In genomic region chr11:65170058-65170534, GRCh38 we compare ENCODE assay signal across 11 cellular contexts. TPM values are rescaled to one million over a fixed set of nuclear protein-coding genes. Genes with fewer than 3 reads are reported as not detected.
DNase-seq lines count a peak whose midpoint lies in the region; ATAC-seq, FAIRE-seq and TF ChIP-seq lines count a peak whose summit lies in the region.
"Had no signal": no experiment of that assay in that cellular context is flagged by ENCODE, and none has a peak within 500 bp of the region (broad histone marks: within the 10 kb centered on the region; RNA-seq: fewer than 3 reads in every experiment).

Gene SPDYC (plus strand): TSS chr11:65170233. CDS start chr11:65171358, 1,125 bp downstream.

- H3K27ac ChIP-seq in SJCRH30 (peak within 1 kb of the TSS; percentile 69), fibroblast of lung (ENCODE audit: insufficient read depth, low read length) (peak within 1 kb of the TSS; percentile 8)

- H3K79me2 ChIP-seq in fibroblast of lung (ENCODE audit: control insufficient read depth, insufficient read depth, low read length), result no peaks in the 10 kb centered on the region

- DNase-seq in activated T-cell treated with anti-CD3 and anti-CD28 coated beads, Interleukin-2, amount 50 U/mL, for 24 hours, result no peak
- DNase-seq in activated T-cell treated with anti-CD3 and anti-CD28 coated beads, Interleukin-2, amount 50 U/mL, for 1 hour, result no peak
- peak; percentile 27 to 42 for DNase-seq in SJCRH30
- no peak for DNase-seq in fibroblast of lung (ENCODE audit: low read depth in 2 of 2)
- no peak for DNase-seq in stimulated activated naive B cell treated with anti-CD40 and anti-IgM and Interleukin-4, amounts not matched to agents 10 μg/mL and 1 μg/mL and 100 μg/mL, for 72 hours
- no peak for DNase-seq in RCC 7860 (ENCODE audit: low spot score)
- DNase-seq in activated CD4-positive, CD25-positive, alpha-beta regulatory T cell treated with anti-CD3 and anti-CD28 coated beads, Interleukin-2, amount 50 U/mL, for 72 hours, result no peak
- DNase-seq: activated T-cell treated with anti-CD3 and anti-CD28 coated beads, Interleukin-2, amount 50 U/mL, for 48 hours; NCI-H2107 had no signal

- H3K9ac ChIP-seq in fibroblast of lung (ENCODE audit: insufficient read depth, low read length), result no peak within 1 kb of the TSS

- H3K27ac Mint-ChIP-seq in activated T-cell treated with anti-CD3 and anti-CD28 coated beads, Interleukin-2, amount 50 U/mL, for 24 hours, result peak within 1 kb of the TSS; percentile 16
- peak within 1 kb of the TSS; percentile 98 for H3K27ac Mint-ChIP-seq in stimulated activated naive B cell treated with anti-CD40 and anti-IgM and Interleukin-4, amounts not matched to agents 10 μg/mL and 1 μg/mL and 100 μg/mL, for 72 hours

- no peak within 1 kb of the TSS for H3K4me2 ChIP-seq in fibroblast of lung (ENCODE audit: extremely low read depth, insufficient read depth, low read length)

- H3K36me3 ChIP-seq in SJCRH30 (no peaks in the 10 kb centered on the region), fibroblast of lung (ENCODE audit: control insufficient read depth, insufficient read depth, low read length) (no peaks in the 10 kb centered on the region)

- no peaks in the 10 kb centered on the region for H3K27me3 Mint-ChIP-seq in activated T-cell treated with anti-CD3 and anti-CD28 coated beads, Interleukin-2, amount 50 U/mL, for 24 hours
- no peaks in the 10 kb centered on the region for H3K27me3 Mint-ChIP-seq in stimulated activated naive B cell treated with anti-CD40 and anti-IgM and Interleukin-4, amounts not matched to agents 10 μg/mL and 1 μg/mL and 100 μg/mL, for 72 hours

- peak within 1 kb of the TSS; percentile 85 for H2AFZ ChIP-seq in fibroblast of lung (ENCODE audit: low read length)

- no peaks in the 10 kb centered on the region for H3K9me3 ChIP-seq in SJCRH30 (replicated peaks)
- H3K9me3 ChIP-seq in fibroblast of lung (ENCODE audit: control insufficient read depth, insufficient read depth, low read depth, low read length), result no peaks in the 10 kb centered on the region

- no peak within 1 kb of the TSS for H3K4me3 ChIP-seq in SJCRH30
- no peak within 1 kb of the TSS for H3K4me3 ChIP-seq in fibroblast of lung (replicated peaks in 1 of 4; ENCODE audit: control extremely low read depth in 1 of 4, insufficient read depth in 1 of 4, low read depth in 3 of 4, low read length in 4 of 4)

- H3K4me1 ChIP-seq in SJCRH30 (peaks cover 20% of the 10 kb centered on the region), fibroblast of lung (ENCODE audit: control insufficient read depth, extremely low read depth, insufficient read depth, low read length) (peaks cover 3% of the 10 kb centered on the region)

- no peak for TF ChIP-seq CTCF in fibroblast of lung (conservative IDR thresholded peaks at IDR 0.05 in 1 of 2, IDR thresholded peaks at IDR 0.05 in 1 of 2; ENCODE audit: low read depth in 1 of 2, low read length in 2 of 2)

- no peaks in the 10 kb centered on the region for H3K9me3 Mint-ChIP-seq in activated T-cell treated with anti-CD3 and anti-CD28 coated beads, Interleukin-2, amount 50 U/mL, for 24 hours
- H3K9me3 Mint-ChIP-seq in stimulated activated naive B cell treated with anti-CD40 and anti-IgM and Interleukin-4, amounts not matched to agents 10 μg/mL and 1 μg/mL and 100 μg/mL, for 72 hours, result no peaks in the 10 kb centered on the region

- no peak within 1 kb of the TSS for H3K4me3 Mint-ChIP-seq in activated T-cell treated with anti-CD3 and anti-CD28 coated beads, Interleukin-2, amount 50 U/mL, for 24 hours
- peak within 1 kb of the TSS; percentile 59 to 61 for H3K4me3 Mint-ChIP-seq in stimulated activated naive B cell treated with anti-CD40 and anti-IgM and Interleukin-4, amounts not matched to agents 10 μg/mL and 1 μg/mL and 100 μg/mL, for 72 hours

- H3K36me3 Mint-ChIP-seq in activated T-cell treated with anti-CD3 and anti-CD28 coated beads, Interleukin-2, amount 50 U/mL, for 24 hours (ENCODE audit: low read depth), result no peaks in the 10 kb centered on the region
- H3K36me3 Mint-ChIP-seq in stimulated activated naive B cell treated with anti-CD40 and anti-IgM and Interleukin-4, amounts not matched to agents 10 μg/mL and 1 μg/mL and 100 μg/mL, for 72 hours, result peaks cover 0 to 4% of the 10 kb centered on the region in 2 donors

- H3K27me3 ChIP-seq in SJCRH30 (no peaks in the 10 kb centered on the region), fibroblast of lung (ENCODE audit: control insufficient read depth, insufficient read depth, low read length) (no peaks in the 10 kb centered on the region)

- no peak for FAIRE-seq in RCC 7860 (lab: Jason Lieb, UNC)

- H4K20me1 ChIP-seq in fibroblast of lung (ENCODE audit: control insufficient read depth, extremely low read depth, insufficient read depth, low read length), result no peaks in the 10 kb centered on the region

- H3K4me1 Mint-ChIP-seq in activated T-cell treated with anti-CD3 and anti-CD28 coated beads, Interleukin-2, amount 50 U/mL, for 24 hours (ENCODE audit: low read depth), result peaks cover 5% of the 10 kb centered on the region
- peaks cover 14 to 22% of the 10 kb centered on the region in 2 donors for H3K4me1 Mint-ChIP-seq in stimulated activated naive B cell treated with anti-CD40 and anti-IgM and Interleukin-4, amounts not matched to agents 10 μg/mL and 1 μg/mL and 100 μg/mL, for 72 hours

- no peak for ATAC-seq in stimulated activated naive B cell treated with anti-CD40 and anti-IgM and Interleukin-4, amounts not matched to agents 10 μg/mL and 1 μg/mL and 100 μg/mL, for 72 hours (replicated peaks)
- ATAC-seq in HG03565 (IDR thresholded peaks at IDR 0.05; ENCODE audit: unreplicated experiment), result no peak

RNA-seq across cellular contexts. Expression of gene SPDYC, which starts in this region (rescaled TPM):
- total RNA-seq in SJCRH30 (2014; rRNA removed; shearing (Covaris generic)), result 0.18 TPM in 1 of 2 replicates, not detected in the other
- total RNA-seq in fibroblast of lung, result not detected in 2 replicates
- polyA plus RNA-seq in fibroblast of lung, result not detected in 2 replicates
- polyA plus RNA-seq in fibroblast of lung (2012), result not detected in 2 replicates
- not detected in 2 replicates for polyA minus RNA-seq in fibroblast of lung (ENCODE audit: low replicate concordance)
- total RNA-seq: urinary bladder had no signal
- polyA plus RNA-seq: urinary bladder had no signal

Comparison
In these comparisons a context has a peak if more than half of its experiments do, and no peak if none do; other contexts are left out.
1. Peak in DNase-seq and H3K27ac ChIP-seq in SJCRH30; RNA of the gene not detected or under 1 TPM.